In genomic region chr12:2319136-2319535, GRCh38 we compare ENCODE assay signal across 1 cellular context.
TF ChIP-seq lines count a peak whose summit lies in the region.

No MANE protein-coding gene starts in this region.

TF ChIP-seq in H1, 55 proteins besides CTCF, POLR2A, EP300 and RAD21 (continued from another document):
- TF ChIP-seq HDAC2 (IDR thresholded peaks at IDR 0.05; ENCODE audit: borderline replicate concordance in 1 of 2, low read depth in 2 of 2, low read length in 2 of 2) (no peak), POU5F1 (IDR thresholded peaks at IDR 0.05; ENCODE audit: low read depth, low read length) (no peak), SAP30 (IDR thresholded peaks at IDR 0.05; ENCODE audit: insufficient read depth, insufficient replicate concordance, low read length) (no peak), ASH2L (IDR thresholded peaks at IDR 0.05; ENCODE audit: low read length) (no peak), CHD2 (IDR thresholded peaks at IDR 0.05; ENCODE audit: low read length) (no peak)
- TF ChIP-seq, protein P1, sequence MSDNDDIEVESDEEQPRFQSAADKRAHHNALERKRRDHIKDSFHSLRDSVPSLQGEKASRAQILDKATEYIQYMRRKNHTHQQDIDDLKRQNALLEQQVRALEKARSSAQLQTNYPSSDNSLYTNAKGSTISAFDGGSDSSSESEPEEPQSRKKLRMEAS (IDR thresholded peaks at IDR 0.05) = no peak
